In the genomic region with DNA sequence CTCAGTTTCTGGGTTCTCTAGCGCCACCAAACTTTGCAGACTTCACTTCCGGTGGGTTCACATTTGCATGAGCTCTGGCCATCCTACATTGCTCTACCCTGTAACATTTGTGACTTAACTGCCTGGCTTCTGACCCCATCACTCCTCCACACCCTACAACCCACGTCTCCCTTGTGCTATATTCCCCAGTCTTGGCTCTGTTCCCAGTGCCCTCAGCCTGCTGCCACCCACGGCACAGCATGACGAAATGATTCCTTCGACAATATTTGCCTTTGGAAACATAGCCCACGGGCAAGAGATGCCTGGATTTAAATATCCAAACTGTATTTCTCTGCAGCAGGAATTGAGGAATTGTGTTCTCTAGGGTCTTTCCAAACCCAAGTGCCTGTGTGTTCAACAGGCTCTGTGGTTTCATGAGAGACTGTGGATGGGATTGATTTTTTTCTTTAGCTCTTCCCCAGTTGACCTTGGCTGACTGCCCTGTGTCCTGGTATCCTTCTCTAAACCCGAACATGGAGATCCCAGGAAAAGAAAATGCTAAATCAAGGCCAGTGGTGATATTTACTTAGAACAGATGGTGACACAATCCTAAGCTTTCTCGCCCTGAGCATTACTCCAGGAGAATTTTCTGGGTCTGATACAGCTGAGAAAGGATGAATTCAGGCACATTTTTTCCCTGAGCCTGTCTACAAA, we compare ENCODE assay signal across 12 cellular contexts. TPM values are rescaled to one million over a fixed set of nuclear protein-coding genes. Genes with fewer than 3 reads are reported as not detected.
DNase-seq lines count a peak whose midpoint lies in the region; ATAC-seq, FAIRE-seq and TF ChIP-seq lines count a peak whose summit lies in the region.
"Had no signal": no experiment of that assay in that cellular context is flagged by ENCODE, and none has a peak within 500 bp of the region (broad histone marks: within the 10 kb centered on the region; RNA-seq: fewer than 3 reads in every experiment).

No MANE protein-coding gene starts in this region.

- TF ChIP-seq CTCF in HepG2 (CRISPR knock-in tag; IDR thresholded peaks at IDR 0.05), result no peak

- H4K20me1 ChIP-seq in HepG2 (ENCODE audit: insufficient read depth, low read length), result no peaks in the 10 kb centered on the region

- peak; percentile 91 for DNase-seq in NCI-H1092 treated with DMSO at 0.1 percent for 48 hours (lab: John Stamatoyannopoulos, UW)
- DNase-seq in T1000 (lab: John Stamatoyannopoulos, UW), result peak; percentile 12
- DNase-seq in HepG2 (ENCODE audit: low spot score), result no peak
- no peak for DNase-seq in cerebellar cortex (ENCODE audit: low spot score)
- no peak for DNase-seq in H54 (ENCODE audit: insufficient read length, low spot score)
- DNase-seq in MV-4-11 (lab: John Stamatoyannopoulos, UW), result no peak
- DNase-seq: activated CD4-positive, alpha-beta T cell treated with anti-CD3 and anti-CD28 coated beads, Interleukin-2, amount 10 ng/mL, durations not matched to agents 7 days and 5 days; RPMI8226 had no signal

- FAIRE-seq in HepG2 (lab: Jason Lieb, UNC), result no peak
- FAIRE-seq in H54 (lab: Jason Lieb, UNC), result no peak

- no TSS peak for BruUV-seq in HepG2 (replicated peaks; lab: Mats Ljungman, UMichigan)

- H3K4me1 ChIP-seq in ACC112 (ENCODE audit: control insufficient read depth, insufficient read depth, low read length, unreplicated experiment) (peaks cover 12% of the 10 kb centered on the region), HepG2 (ENCODE audit: insufficient read depth, low read length) (no peaks in the 10 kb centered on the region)

- H3K4me3 ChIP-seq in ACC112 (ENCODE audit: low read depth, low read length) (0 out of 2 replicates have a peak overlapping the region, but pooled peaks have one; percentile 1), HepG2 (replicated peaks in 1 of 3; ENCODE audit: insufficient read depth in 1 of 3, low read depth in 2 of 3, low read length in 3 of 3) (no peak overlapping the region)

- H3K9ac ChIP-seq in HepG2 (ENCODE audit: insufficient read depth, low read depth, low read length), result no peak overlapping the region

- H2AFZ ChIP-seq in ACC112 (ENCODE audit: low read length, unreplicated experiment) (peak overlapping the region; percentile 4), HepG2 (ENCODE audit: low read length) (no peak overlapping the region)

- TF ChIP-seq POLR2A in HepG2 (IDR thresholded peaks at IDR 0.05; ENCODE audit: insufficient read depth in 1 of 2, low read depth in 2 of 2, low read length in 2 of 2) (no peak), H54 (IDR thresholded peaks at IDR 0.05; ENCODE audit: low read depth, low read length) (no peak)

- ATAC-seq in HepG2, result peak; percentile 58
- no peak for ATAC-seq in HG03378 (IDR thresholded peaks at IDR 0.05; ENCODE audit: unreplicated experiment)

- CTCF ChIA-PET in HepG2 (lab: Yijun Ruan, JAX; ENCODE audit: low intra/inter-chr PET ratio, low total read pairs), result no interaction called here

- H3K79me2 ChIP-seq in ACC112 (ENCODE audit: control insufficient read depth, insufficient read depth, low read length, unreplicated experiment) (no peaks in the 10 kb centered on the region), HepG2 (ENCODE audit: insufficient read depth, low read length) (no peaks in the 10 kb centered on the region)

- WGBS in HepG2 (ENCODE audit: low lambda C conversion rate), result 2% methylated on average over 9 of the region's 9 CpGs

- peak overlapping the region; percentile 7; the same call in 1 of the 2 replicates for H3K27ac ChIP-seq in ACC112 (ENCODE audit: low read depth, low read length)
- no peak overlapping the region for H3K27ac ChIP-seq in HepG2 (ENCODE audit: extremely low read length, insufficient read depth, low read length)
- H3K27ac ChIP-seq: C4-2B had no signal

- POLR2A ChIA-PET in HepG2 (lab: Yijun Ruan, JAX), result no interaction called here

- H3K36me3 ChIP-seq in ACC112 (ENCODE audit: insufficient read depth, low read length) (no peaks in the 10 kb centered on the region), HepG2 (replicated peaks in 1 of 2; ENCODE audit: control insufficient read depth in 1 of 2, insufficient read depth in 2 of 2, low read length in 2 of 2) (no peaks in the 10 kb centered on the region)

- H3K27me3 ChIP-seq in ACC112 (ENCODE audit: insufficient read depth, low read length), result no peaks in the 10 kb centered on the region
- no peaks in the 10 kb centered on the region for H3K27me3 ChIP-seq in HepG2 (ENCODE audit: control insufficient read depth in 1 of 2, insufficient read depth in 2 of 2, low read length in 2 of 2)

- no peak for TF ChIP-seq RAD21 in HepG2 (CRISPR knock-in tag; IDR thresholded peaks at IDR 0.05)

- no peaks in the 10 kb centered on the region for H3K9me3 ChIP-seq in HepG2 (ENCODE audit: low read length)

- TF ChIP-seq EP300 in HepG2 (IDR thresholded peaks at IDR 0.05; ENCODE audit: low read depth in 2 of 2, low read length in 2 of 2) (no peak), HepG2 (CRISPR knock-in tag; IDR thresholded peaks at IDR 0.05; ENCODE audit: borderline replicate concordance) (no peak)

- H3K4me2 ChIP-seq in HepG2 (ENCODE audit: low read depth, low read length), result no peak overlapping the region

- in situ Hi-C loops in HepG2 (cut with HindIII; ENCODE audit: extremely low pct_ligation_motif_present, low pct_unique_long_range_greater_than_20kb), result no loop called here

- intact Hi-C loops in HepG2 (cut with micrococcal nuclease; ENCODE audit: unreplicated experiment), result no loop called here

TF ChIP-seq in HepG2, 621 proteins besides CTCF, POLR2A, EP300 and RAD21 (continues in another document):
- TF ChIP-seq XRCC5 (optimal IDR thresholded peaks at IDR 0.05; ENCODE audit: low read length) (no peak), AGO2 (optimal IDR thresholded peaks at IDR 0.05; ENCODE audit: low read depth, low read length) (no peak), SKI (IDR thresholded peaks at IDR 0.05; ENCODE audit: partially characterized antibody) (no peak), BRCA1 (CRISPR knock-in tag; IDR thresholded peaks at IDR 0.05) (no peak)
- TF ChIP-seq, protein P1, sequence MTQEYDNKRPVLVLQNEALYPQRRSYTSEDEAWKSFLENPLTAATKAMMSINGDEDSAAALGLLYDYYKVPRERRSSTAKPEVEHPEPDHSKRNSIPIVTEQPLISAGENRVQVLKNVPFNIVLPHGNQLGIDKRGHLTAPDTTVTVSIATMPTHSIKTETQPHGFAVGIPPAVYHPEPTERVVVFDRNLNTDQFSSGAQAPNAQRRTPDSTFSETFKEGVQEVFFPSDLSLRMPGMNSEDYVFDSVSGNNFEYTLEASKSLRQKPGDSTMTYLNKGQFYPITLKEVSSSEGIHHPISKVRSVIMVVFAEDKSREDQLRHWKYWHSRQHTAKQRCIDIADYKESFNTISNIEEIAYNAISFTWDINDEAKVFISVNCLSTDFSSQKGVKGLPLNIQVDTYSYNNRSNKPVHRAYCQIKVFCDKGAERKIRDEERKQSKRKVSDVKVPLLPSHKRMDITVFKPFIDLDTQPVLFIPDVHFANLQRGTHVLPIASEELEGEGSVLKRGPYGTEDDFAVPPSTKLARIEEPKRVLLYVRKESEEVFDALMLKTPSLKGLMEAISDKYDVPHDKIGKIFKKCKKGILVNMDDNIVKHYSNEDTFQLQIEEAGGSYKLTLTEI (CRISPR knock-in tag; conservative IDR thresholded peaks at IDR 0.05), result no peak
- TF ChIP-seq, protein P2, sequence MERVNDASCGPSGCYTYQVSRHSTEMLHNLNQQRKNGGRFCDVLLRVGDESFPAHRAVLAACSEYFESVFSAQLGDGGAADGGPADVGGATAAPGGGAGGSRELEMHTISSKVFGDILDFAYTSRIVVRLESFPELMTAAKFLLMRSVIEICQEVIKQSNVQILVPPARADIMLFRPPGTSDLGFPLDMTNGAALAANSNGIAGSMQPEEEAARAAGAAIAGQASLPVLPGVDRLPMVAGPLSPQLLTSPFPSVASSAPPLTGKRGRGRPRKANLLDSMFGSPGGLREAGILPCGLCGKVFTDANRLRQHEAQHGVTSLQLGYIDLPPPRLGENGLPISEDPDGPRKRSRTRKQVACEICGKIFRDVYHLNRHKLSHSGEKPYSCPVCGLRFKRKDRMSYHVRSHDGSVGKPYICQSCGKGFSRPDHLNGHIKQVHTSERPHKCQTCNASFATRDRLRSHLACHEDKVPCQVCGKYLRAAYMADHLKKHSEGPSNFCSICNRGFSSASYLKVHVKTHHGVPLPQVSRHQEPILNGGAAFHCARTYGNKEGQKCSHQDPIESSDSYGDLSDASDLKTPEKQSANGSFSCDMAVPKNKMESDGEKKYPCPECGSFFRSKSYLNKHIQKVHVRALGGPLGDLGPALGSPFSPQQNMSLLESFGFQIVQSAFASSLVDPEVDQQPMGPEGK (CRISPR knock-in tag; IDR thresholded peaks at IDR 0.05), result no peak

RNA-seq across cellular contexts. Expression of a gene that starts 44.4 kb away (rescaled TPM):
- not detected in 2 replicates for total RNA-seq in HepG2 (2016; rRNA removed; fragmentation: Illumina TruSeq; extraction: Trizol)
- total RNA-seq in HepG2 (2016; cell fraction: cytosol; rRNA removed; fragmentation: Illumina TruSeq; extraction: Trizol; ENCODE audit: low read depth), result not detected in 2 replicates
- not detected in 2 replicates for total RNA-seq in HepG2 (2016; cell fraction: insoluble cytoplasmic fraction; rRNA removed; fragmentation: Illumina TruSeq; extraction: Trizol)
- not detected in 2 replicates for total RNA-seq in HepG2 (2016; cell fraction: membrane; rRNA removed; fragmentation: Illumina TruSeq; extraction: Trizol)
- total RNA-seq in HepG2 (2016; cell fraction: nucleus; rRNA removed; fragmentation: Illumina TruSeq; extraction: Trizol), result not detected in 2 replicates
- not detected in 2 replicates for polyA plus RNA-seq in HepG2 (2011; rRNA removed)
- polyA plus RNA-seq in HepG2 (2011; cell fraction: cytosol; rRNA removed), result not detected in 2 replicates
- polyA plus RNA-seq in HepG2 (2011; cell fraction: nucleus; rRNA removed), result not detected in 2 replicates
- polyA plus RNA-seq in HepG2 (2012), result not detected in 2 replicates
- not detected in 2 replicates for polyA plus RNA-seq in HepG2 (2016; cell fraction: cytosol; fragmentation: Illumina TruSeq; extraction: Trizol; ENCODE audit: low read depth)
- not detected in 2 replicates for polyA plus RNA-seq in HepG2 (2016; cell fraction: insoluble cytoplasmic fraction; fragmentation: Illumina TruSeq; extraction: Trizol; ENCODE audit: low read depth)
- not detected in 2 replicates for polyA plus RNA-seq in HepG2 (2016; cell fraction: membrane; fragmentation: Illumina TruSeq; extraction: Trizol; ENCODE audit: low read depth)
- polyA plus RNA-seq in HepG2 (2016; cell fraction: nucleus; fragmentation: Illumina TruSeq; extraction: Trizol; ENCODE audit: insufficient read depth, low read depth), result not detected in 2 replicates
- polyA minus RNA-seq in HepG2 (2011; rRNA and poly(A)+ RNA removed; ENCODE audit: low replicate concordance), result not detected in 2 replicates
- polyA minus RNA-seq in HepG2 (2011; cell fraction: cytosol; rRNA and poly(A)+ RNA removed), result not detected in 2 replicates
- not detected in 2 replicates for polyA minus RNA-seq in HepG2 (2011; cell fraction: nucleus; rRNA and poly(A)+ RNA removed)
- total RNA-seq: activated CD4-positive, alpha-beta T cell treated with anti-CD3 and anti-CD28 coated beads, Interleukin-2, amount 10 ng/mL, durations not matched to agents 7 days and 5 days; H4 had no signal

Comparison
In these comparisons a context has a peak if more than half of its experiments do, and no peak if none do; other contexts are left out.
1. DNase-seq: peak in NCI-H1092 treated with DMSO at 0.1 percent for 48 hours (single experiment) and T1000 (single experiment); none in HepG2 (single experiment), cerebellar cortex (single experiment), H54 (single experiment) and MV-4-11 (single experiment).